In the genomic region with DNA sequence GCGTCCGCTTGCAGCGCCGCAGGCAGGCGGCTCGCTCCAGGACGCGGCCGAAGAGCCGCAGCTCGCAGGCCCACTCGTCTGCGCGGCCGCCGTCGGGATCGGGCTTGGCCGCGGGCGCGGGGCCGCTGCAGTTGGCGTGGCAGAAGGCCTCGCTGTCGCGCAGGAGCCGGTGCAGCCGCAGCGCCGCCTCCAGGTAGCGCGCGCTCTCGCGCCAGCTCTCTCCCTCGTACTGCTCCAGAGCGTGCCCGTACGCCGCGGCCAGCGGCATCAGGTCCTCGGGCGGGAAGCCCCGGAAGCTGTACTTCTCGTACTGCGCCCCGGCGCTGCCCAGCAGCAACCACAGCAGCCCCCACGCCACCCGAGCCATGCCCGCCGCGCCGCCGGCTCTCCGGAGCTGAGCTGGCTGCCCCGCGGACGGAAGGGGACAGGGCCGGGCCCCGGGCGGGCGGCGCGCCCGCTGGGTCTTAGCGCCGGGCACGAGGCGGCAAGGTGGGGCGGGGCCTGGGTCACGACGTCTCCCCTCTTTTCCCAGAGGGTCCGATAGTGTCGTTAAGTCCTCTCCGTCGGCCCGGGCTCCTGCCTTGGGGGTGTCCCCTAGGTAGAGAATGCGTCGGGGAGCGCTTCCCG, we compare ENCODE assay signal across 1 cellular context.
A peak's percentile ranks its signal among the peaks of the same experiment; 100 is the strongest.
TF ChIP-seq lines count a peak whose summit lies in the region.

A gene with protein sequence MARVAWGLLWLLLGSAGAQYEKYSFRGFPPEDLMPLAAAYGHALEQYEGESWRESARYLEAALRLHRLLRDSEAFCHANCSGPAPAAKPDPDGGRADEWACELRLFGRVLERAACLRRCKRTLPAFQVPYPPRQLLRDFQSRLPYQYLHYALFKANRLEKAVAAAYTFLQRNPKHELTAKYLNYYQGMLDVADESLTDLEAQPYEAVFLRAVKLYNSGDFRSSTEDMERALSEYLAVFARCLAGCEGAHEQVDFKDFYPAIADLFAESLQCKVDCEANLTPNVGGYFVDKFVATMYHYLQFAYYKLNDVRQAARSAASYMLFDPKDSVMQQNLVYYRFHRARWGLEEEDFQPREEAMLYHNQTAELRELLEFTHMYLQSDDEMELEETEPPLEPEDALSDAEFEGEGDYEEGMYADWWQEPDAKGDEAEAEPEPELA (minus strand): TSS at position 401 of the 627 bp plus-strand sequence. CDS start 34 bp downstream, at position 367.

TF ChIP-seq in HepG2, 621 proteins besides CTCF, POLR2A, EP300 and RAD21 (continued from another document and continues in another):
- TF ChIP-seq, protein P1, sequence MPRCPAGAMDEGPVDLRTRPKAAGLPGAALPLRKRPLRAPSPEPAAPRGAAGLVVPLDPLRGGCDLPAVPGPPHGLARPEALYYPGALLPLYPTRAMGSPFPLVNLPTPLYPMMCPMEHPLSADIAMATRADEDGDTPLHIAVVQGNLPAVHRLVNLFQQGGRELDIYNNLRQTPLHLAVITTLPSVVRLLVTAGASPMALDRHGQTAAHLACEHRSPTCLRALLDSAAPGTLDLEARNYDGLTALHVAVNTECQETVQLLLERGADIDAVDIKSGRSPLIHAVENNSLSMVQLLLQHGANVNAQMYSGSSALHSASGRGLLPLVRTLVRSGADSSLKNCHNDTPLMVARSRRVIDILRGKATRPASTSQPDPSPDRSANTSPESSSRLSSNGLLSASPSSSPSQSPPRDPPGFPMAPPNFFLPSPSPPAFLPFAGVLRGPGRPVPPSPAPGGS (CRISPR knock-in tag; IDR thresholded peaks at IDR 0.05), result peak; percentile 97; the same call in 1 of the 2 replicates
- peak; percentile 96 for TF ChIP-seq ZNF883 (CRISPR knock-in tag; IDR thresholded peaks at IDR 0.05; ENCODE audit: not compliant biosample characterization)
- peak; percentile 65; the same call in 1 of the 2 replicates for TF ChIP-seq ZNF780A (CRISPR knock-in tag; IDR thresholded peaks at IDR 0.05)
- TF ChIP-seq ZNF235 (CRISPR knock-in tag; IDR thresholded peaks at IDR 0.05; ENCODE audit: borderline replicate concordance), result peak; percentile 93
- no peak for TF ChIP-seq CREM (IDR thresholded peaks at IDR 0.05)
- TF ChIP-seq CREM (CRISPR knock-in tag; IDR thresholded peaks at IDR 0.05), result no peak
- peak; percentile 87; the same call in 1 of the 2 replicates for TF ChIP-seq MAZ (IDR thresholded peaks at IDR 0.05; ENCODE audit: borderline replicate concordance, low read depth, low read length)
- TF ChIP-seq MAZ (CRISPR knock-in tag; IDR thresholded peaks at IDR 0.05; ENCODE audit: low read depth), result peak; percentile 84; the same call in 1 of the 2 replicates
- peak; percentile 91 for TF ChIP-seq RNF2 (conservative IDR thresholded peaks at IDR 0.05; ENCODE audit: low read depth)
- peak; percentile 83 for TF ChIP-seq ZBTB7A (CRISPR knock-in tag; IDR thresholded peaks at IDR 0.05)
- TF ChIP-seq, protein P2, sequence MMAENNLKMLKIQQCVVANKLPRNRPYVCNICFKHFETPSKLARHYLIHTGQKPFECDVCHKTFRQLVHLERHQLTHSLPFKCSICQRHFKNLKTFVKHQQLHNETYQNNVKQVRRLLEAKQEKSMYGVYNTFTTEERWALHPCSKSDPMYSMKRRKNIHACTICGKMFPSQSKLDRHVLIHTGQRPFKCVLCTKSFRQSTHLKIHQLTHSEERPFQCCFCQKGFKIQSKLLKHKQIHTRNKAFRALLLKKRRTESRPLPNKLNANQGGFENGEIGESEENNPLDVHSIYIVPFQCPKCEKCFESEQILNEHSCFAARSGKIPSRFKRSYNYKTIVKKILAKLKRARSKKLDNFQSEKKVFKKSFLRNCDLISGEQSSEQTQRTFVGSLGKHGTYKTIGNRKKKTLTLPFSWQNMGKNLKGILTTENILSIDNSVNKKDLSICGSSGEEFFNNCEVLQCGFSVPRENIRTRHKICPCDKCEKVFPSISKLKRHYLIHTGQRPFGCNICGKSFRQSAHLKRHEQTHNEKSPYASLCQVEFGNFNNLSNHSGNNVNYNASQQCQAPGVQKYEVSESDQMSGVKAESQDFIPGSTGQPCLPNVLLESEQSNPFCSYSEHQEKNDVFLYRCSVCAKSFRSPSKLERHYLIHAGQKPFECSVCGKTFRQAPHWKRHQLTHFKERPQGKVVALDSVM (CRISPR knock-in tag; IDR thresholded peaks at IDR 0.05), result peak; percentile 56
- 0 out of 2 replicates have a peak, but pooled peaks have one; percentile 14 for TF ChIP-seq ZNF878 (CRISPR knock-in tag; IDR thresholded peaks at IDR 0.05)
- peak; percentile 96 for TF ChIP-seq ZNF232 (CRISPR knock-in tag; IDR thresholded peaks at IDR 0.05; ENCODE audit: borderline replicate concordance)
- TF ChIP-seq, protein P3, sequence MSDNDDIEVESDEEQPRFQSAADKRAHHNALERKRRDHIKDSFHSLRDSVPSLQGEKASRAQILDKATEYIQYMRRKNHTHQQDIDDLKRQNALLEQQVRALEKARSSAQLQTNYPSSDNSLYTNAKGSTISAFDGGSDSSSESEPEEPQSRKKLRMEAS (IDR thresholded peaks at IDR 0.05), result peak; percentile 93
- TF ChIP-seq ZNF143 (CRISPR knock-in tag; IDR thresholded peaks at IDR 0.05), result no peak
- no peak for TF ChIP-seq SOX13 (IDR thresholded peaks at IDR 0.05)
- TF ChIP-seq SOX13 (CRISPR knock-in tag; conservative IDR thresholded peaks at IDR 0.05 in 1 of 2, IDR thresholded peaks at IDR 0.05 in 1 of 2), result no peak
- TF ChIP-seq, protein P4, sequence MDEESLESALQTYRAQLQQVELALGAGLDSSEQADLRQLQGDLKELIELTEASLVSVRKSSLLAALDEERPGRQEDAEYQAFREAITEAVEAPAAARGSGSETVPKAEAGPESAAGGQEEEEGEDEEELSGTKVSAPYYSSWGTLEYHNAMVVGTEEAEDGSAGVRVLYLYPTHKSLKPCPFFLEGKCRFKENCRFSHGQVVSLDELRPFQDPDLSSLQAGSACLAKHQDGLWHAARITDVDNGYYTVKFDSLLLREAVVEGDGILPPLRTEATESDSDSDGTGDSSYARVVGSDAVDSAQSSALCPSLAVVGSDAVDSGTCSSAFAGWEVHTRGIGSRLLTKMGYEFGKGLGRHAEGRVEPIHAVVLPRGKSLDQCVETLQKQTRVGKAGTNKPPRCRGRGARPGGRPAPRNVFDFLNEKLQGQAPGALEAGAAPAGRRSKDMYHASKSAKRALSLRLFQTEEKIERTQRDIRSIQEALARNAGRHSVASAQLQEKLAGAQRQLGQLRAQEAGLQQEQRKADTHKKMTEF (CRISPR knock-in tag; IDR thresholded peaks at IDR 0.05), result peak; percentile 26; the same call in 1 of the 2 replicates
- TF ChIP-seq ZNF543 (CRISPR knock-in tag; IDR thresholded peaks at IDR 0.05), result 0 out of 2 replicates have a peak, but pooled peaks have one; percentile 19
- TF ChIP-seq BHLHE40 (IDR thresholded peaks at IDR 0.05; ENCODE audit: low read length), result peak; percentile 27; the same call in 1 of the 2 replicates
- peak; percentile 69 for TF ChIP-seq SKI (IDR thresholded peaks at IDR 0.05; ENCODE audit: partially characterized antibody)
- TF ChIP-seq ZNF629 (CRISPR knock-in tag; conservative IDR thresholded peaks at IDR 0.05), result peak; percentile 55; the same call in 1 of the 2 replicates
- TF ChIP-seq, protein P5, sequence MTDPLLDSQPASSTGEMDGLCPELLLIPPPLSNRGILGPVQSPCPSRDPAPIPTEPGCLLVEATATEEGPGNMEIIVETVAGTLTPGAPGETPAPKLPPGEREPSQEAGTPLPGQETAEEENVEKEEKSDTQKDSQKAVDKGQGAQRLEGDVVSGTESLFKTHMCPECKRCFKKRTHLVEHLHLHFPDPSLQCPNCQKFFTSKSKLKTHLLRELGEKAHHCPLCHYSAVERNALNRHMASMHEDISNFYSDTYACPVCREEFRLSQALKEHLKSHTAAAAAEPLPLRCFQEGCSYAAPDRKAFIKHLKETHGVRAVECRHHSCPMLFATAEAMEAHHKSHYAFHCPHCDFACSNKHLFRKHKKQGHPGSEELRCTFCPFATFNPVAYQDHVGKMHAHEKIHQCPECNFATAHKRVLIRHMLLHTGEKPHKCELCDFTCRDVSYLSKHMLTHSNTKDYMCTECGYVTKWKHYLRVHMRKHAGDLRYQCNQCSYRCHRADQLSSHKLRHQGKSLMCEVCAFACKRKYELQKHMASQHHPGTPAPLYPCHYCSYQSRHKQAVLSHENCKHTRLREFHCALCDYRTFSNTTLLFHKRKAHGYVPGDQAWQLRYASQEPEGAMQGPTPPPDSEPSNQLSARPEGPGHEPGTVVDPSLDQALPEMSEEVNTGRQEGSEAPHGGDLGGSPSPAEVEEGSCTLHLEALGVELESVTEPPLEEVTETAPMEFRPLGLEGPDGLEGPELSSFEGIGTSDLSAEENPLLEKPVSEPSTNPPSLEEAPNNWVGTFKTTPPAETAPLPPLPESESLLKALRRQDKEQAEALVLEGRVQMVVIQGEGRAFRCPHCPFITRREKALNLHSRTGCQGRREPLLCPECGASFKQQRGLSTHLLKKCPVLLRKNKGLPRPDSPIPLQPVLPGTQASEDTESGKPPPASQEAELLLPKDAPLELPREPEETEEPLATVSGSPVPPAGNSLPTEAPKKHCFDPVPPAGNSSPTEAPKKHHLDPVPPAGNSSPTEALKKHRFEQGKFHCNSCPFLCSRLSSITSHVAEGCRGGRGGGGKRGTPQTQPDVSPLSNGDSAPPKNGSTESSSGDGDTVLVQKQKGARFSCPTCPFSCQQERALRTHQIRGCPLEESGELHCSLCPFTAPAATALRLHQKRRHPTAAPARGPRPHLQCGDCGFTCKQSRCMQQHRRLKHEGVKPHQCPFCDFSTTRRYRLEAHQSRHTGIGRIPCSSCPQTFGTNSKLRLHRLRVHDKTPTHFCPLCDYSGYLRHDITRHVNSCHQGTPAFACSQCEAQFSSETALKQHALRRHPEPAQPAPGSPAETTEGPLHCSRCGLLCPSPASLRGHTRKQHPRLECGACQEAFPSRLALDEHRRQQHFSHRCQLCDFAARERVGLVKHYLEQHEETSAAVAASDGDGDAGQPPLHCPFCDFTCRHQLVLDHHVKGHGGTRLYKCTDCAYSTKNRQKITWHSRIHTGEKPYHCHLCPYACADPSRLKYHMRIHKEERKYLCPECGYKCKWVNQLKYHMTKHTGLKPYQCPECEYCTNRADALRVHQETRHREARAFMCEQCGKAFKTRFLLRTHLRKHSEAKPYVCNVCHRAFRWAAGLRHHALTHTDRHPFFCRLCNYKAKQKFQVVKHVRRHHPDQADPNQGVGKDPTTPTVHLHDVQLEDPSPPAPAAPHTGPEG (CRISPR knock-in tag; IDR thresholded peaks at IDR 0.05), result peak; percentile 96
- peak; percentile 3; the same call in 1 of the 2 replicates for TF ChIP-seq ETV5 (CRISPR knock-in tag; IDR thresholded peaks at IDR 0.05; ENCODE audit: borderline replicate concordance)
- no peak for TF ChIP-seq NR3C1 (CRISPR knock-in tag; IDR thresholded peaks at IDR 0.05)
- no peak for TF ChIP-seq ZNF652 (CRISPR knock-in tag; IDR thresholded peaks at IDR 0.05; ENCODE audit: borderline replicate concordance, low read depth)
- TF ChIP-seq, protein P6, sequence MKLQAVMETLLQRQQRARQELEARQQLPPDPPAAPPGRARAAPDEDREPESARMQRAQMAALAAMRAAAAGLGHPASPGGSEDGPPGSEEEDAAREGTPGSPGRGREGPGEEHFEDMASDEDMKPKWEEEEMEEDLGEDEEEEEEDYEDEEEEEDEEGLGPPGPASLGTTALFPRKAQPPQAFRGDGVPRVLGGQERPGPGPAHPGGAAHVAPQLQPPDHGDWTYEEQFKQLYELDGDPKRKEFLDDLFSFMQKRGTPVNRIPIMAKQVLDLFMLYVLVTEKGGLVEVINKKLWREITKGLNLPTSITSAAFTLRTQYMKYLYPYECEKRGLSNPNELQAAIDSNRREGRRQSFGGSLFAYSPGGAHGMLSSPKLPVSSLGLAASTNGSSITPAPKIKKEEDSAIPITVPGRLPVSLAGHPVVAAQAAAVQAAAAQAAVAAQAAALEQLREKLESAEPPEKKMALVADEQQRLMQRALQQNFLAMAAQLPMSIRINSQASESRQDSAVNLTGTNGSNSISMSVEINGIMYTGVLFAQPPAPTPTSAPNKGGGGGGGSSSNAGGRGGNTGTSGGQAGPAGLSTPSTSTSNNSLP (IDR thresholded peaks at IDR 0.05; ENCODE audit: low read depth, low read length), result no peak
- TF ChIP-seq KLF6 (CRISPR knock-in tag; IDR thresholded peaks at IDR 0.05), result peak; percentile 61; the same call in 1 of the 2 replicates
- TF ChIP-seq FIP1L1 (IDR thresholded peaks at IDR 0.05; ENCODE audit: borderline replicate concordance, insufficient read depth, low read depth, low read length), result 0 out of 2 replicates have a peak, but pooled peaks have one; percentile 27
- TF ChIP-seq DNMT1 (CRISPR knock-in tag; IDR thresholded peaks at IDR 0.05), result 0 out of 2 replicates have a peak, but pooled peaks have one; percentile 31
- TF ChIP-seq TOPORS (CRISPR knock-in tag; IDR thresholded peaks at IDR 0.05), result peak; percentile 99
- no peak for TF ChIP-seq FOXA1 (IDR thresholded peaks at IDR 0.05)
- TF ChIP-seq FOXA1 (CRISPR knock-in tag; IDR thresholded peaks at IDR 0.05), result 0 out of 2 replicates have a peak, but pooled peaks have one; percentile 3
- peak; percentile 86 for TF ChIP-seq POLR2G (IDR thresholded peaks at IDR 0.05; ENCODE audit: low read depth, low read length)
- TF ChIP-seq KAT7 (CRISPR knock-in tag; IDR thresholded peaks at IDR 0.05; ENCODE audit: borderline replicate concordance), result peak; percentile 92
- peak; percentile 78 for TF ChIP-seq SPEN (CRISPR knock-in tag; IDR thresholded peaks at IDR 0.05; ENCODE audit: low read depth)
- TF ChIP-seq, protein P7, sequence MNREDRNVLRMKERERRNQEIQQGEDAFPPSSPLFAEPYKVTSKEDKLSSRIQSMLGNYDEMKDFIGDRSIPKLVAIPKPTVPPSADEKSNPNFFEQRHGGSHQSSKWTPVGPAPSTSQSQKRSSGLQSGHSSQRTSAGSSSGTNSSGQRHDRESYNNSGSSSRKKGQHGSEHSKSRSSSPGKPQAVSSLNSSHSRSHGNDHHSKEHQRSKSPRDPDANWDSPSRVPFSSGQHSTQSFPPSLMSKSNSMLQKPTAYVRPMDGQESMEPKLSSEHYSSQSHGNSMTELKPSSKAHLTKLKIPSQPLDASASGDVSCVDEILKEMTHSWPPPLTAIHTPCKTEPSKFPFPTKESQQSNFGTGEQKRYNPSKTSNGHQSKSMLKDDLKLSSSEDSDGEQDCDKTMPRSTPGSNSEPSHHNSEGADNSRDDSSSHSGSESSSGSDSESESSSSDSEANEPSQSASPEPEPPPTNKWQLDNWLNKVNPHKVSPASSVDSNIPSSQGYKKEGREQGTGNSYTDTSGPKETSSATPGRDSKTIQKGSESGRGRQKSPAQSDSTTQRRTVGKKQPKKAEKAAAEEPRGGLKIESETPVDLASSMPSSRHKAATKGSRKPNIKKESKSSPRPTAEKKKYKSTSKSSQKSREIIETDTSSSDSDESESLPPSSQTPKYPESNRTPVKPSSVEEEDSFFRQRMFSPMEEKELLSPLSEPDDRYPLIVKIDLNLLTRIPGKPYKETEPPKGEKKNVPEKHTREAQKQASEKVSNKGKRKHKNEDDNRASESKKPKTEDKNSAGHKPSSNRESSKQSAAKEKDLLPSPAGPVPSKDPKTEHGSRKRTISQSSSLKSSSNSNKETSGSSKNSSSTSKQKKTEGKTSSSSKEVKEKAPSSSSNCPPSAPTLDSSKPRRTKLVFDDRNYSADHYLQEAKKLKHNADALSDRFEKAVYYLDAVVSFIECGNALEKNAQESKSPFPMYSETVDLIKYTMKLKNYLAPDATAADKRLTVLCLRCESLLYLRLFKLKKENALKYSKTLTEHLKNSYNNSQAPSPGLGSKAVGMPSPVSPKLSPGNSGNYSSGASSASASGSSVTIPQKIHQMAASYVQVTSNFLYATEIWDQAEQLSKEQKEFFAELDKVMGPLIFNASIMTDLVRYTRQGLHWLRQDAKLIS (CRISPR knock-in tag; IDR thresholded peaks at IDR 0.05), result no peak
- no peak for TF ChIP-seq ZSCAN22 (CRISPR knock-in tag; IDR thresholded peaks at IDR 0.05)
